In genomic region chr1:8202182-8202905, GRCh38 we compare ENCODE assay signal across 1 cellular context.
TF ChIP-seq lines count a peak whose summit lies in the region.

No MANE protein-coding gene starts in this region.

TF ChIP-seq in GM23338, 12 proteins besides CTCF, POLR2A, EP300 and RAD21 (continued from another document):
- TF ChIP-seq REST (IDR thresholded peaks at IDR 0.05; ENCODE audit: unreplicated experiment), result no peak
- TF ChIP-seq EZH2 (IDR thresholded peaks at IDR 0.05; ENCODE audit: low read depth, unreplicated experiment), result no peak
- TF ChIP-seq ZNF462 (CRISPR knock-in tag; IDR thresholded peaks at IDR 0.05), result no peak
- no peak for TF ChIP-seq STAT1 (IDR thresholded peaks at IDR 0.05; ENCODE audit: unreplicated experiment)
- no peak for TF ChIP-seq EZH2phosphoT487 (IDR thresholded peaks at IDR 0.05; ENCODE audit: unreplicated experiment)
- no peak for TF ChIP-seq ZNF114 (CRISPR knock-in tag; IDR thresholded peaks at IDR 0.05)
- no peak for TF ChIP-seq ZNF331 (CRISPR knock-in tag; IDR thresholded peaks at IDR 0.05; ENCODE audit: low read depth)
- no peak for TF ChIP-seq POLR2AphosphoS5 (IDR thresholded peaks at IDR 0.05; ENCODE audit: low read depth)
- no peak for TF ChIP-seq ETS1 (IDR thresholded peaks at IDR 0.05)
- no peak for TF ChIP-seq NANOG (IDR thresholded peaks at IDR 0.05; ENCODE audit: borderline replicate concordance)
